Comparison of ENCODE assay signal across 8 cellular contexts in genomic region chr20:23349338-23350006, GRCh38. TPM values are rescaled to one million over a fixed set of nuclear protein-coding genes. Genes with fewer than 3 reads are reported as not detected.
DNase-seq lines count a peak whose midpoint lies in the region; ATAC-seq, FAIRE-seq and TF ChIP-seq lines count a peak whose summit lies in the region.

No MANE protein-coding gene starts in this region.

- TF ChIP-seq POLR2A in A549 (IDR thresholded peaks at IDR 0.05; ENCODE audit: low read length): no peak

- TF ChIP-seq RAD21 in A549 (conservative IDR thresholded peaks at IDR 0.05 in 1 of 2, IDR thresholded peaks at IDR 0.05 in 1 of 2): peak; percentile 30 to 47; a peak in 4 of 5 replicates

- H3K36me3 ChIP-seq in SJSA1: peaks cover 23% of the 10 kb centered on the region
- peaks cover 8% of the 10 kb centered on the region for H3K36me3 ChIP-seq in neuron (ENCODE audit: insufficient read depth, low read length)

- WGBS in A549 (ENCODE audit: missing lambda C conversion rate): 25% methylated on average over 11 of the region's 11 CpGs

- H3K9me3 ChIP-seq in A549 (no peaks in the 10 kb centered on the region), SJSA1 (replicated peaks) (no peaks in the 10 kb centered on the region), neuron (ENCODE audit: low read length) (no peaks in the 10 kb centered on the region)

- POLR2A ChIA-PET in A549 (lab: Yijun Ruan, JAX): interaction anchor here (0.6 to 2.6 kb wide), 27 partner anchors 9 to 1015 kb away, joined by 3 to 92 read pairs (median 4); partner anchors contain the start of genes GZF1, NAPB and THBD

- DNase-seq in A549 (ENCODE audit: low read depth in 1 of 2, low spot score in 1 of 2): peak in 1 of 2 experiments; percentile 68
- DNase-seq in SJSA1 (ENCODE audit: low read depth in 1 of 2, low spot score in 2 of 2): no peak
- no peak for DNase-seq in epithelial cell of proximal tubule (ENCODE audit: low read depth)
- no peak for DNase-seq in foreskin melanocyte

- peak overlapping the region; percentile 94 to 95 for H3K27ac ChIP-seq in A549
- H3K27ac ChIP-seq in SJSA1: peak overlapping the region; percentile 86

- FAIRE-seq in A549 (lab: Jason Lieb, UNC): peak; percentile 56

- TF ChIP-seq CTCF in A549 (IDR thresholded peaks at IDR 0.05) (peak; percentile 68), GM12875 (IDR thresholded peaks at IDR 0.05; ENCODE audit: borderline replicate concordance, insufficient read depth, low read depth, low read length) (0 out of 2 replicates have a peak, but pooled peaks have one; percentile 28), epithelial cell of proximal tubule (conservative IDR thresholded peaks at IDR 0.05; ENCODE audit: low read depth, low read length) (peak; percentile 45)

- no peak for TF ChIP-seq EP300 in A549 (IDR thresholded peaks at IDR 0.05)

- ATAC-seq in A549: peak; percentile 2 to 4; a peak in 4 of 6 replicates
- ATAC-seq in HG03025 (IDR thresholded peaks at IDR 0.05; ENCODE audit: low FRiP score, unreplicated experiment): peak; percentile 0
- ATAC-seq in HG03565 (IDR thresholded peaks at IDR 0.05; ENCODE audit: unreplicated experiment): no peak

- no peaks in the 10 kb centered on the region for H3K27me3 ChIP-seq in SJSA1 (replicated peaks)
- H3K27me3 ChIP-seq in neuron (ENCODE audit: insufficient read depth, low read length): no peaks in the 10 kb centered on the region

- CTCF ChIA-PET in A549 (lab: Yijun Ruan, JAX): interaction anchor here (0.6 to 3.3 kb wide), 17 partner anchors 9 to 1035 kb away, joined by 3 to 36 read pairs (median 5); partner anchors contain the start of genes GZF1 and NAPB

- H3K4me3 ChIP-seq in A549: peak overlapping the region; percentile 81
- peak overlapping the region; percentile 53 for H3K4me3 ChIP-seq in GM12875 (ENCODE audit: low read depth, low read length)
- H3K4me3 ChIP-seq in SJSA1: peak overlapping the region; percentile 82
- H3K4me3 ChIP-seq in epithelial cell of proximal tubule (ENCODE audit: low read depth, low read length): peak overlapping the region; percentile 76
- peak overlapping the region; percentile 85 for H3K4me3 ChIP-seq in neuron (ENCODE audit: low read length)

- peak overlapping the region; percentile 89 for H3K4me2 ChIP-seq in A549

- H2AFZ ChIP-seq in neuron (ENCODE audit: low read depth, low read length): peak overlapping the region; percentile 54

- H3K4me1 ChIP-seq in A549 (peaks cover 21% of the 10 kb centered on the region), SJSA1 (replicated peaks) (peaks cover 14% of the 10 kb centered on the region), neuron (ENCODE audit: insufficient read depth, low read length) (peaks cover 16% of the 10 kb centered on the region)

TF ChIP-seq in A549, 52 proteins besides CTCF, POLR2A, EP300 and RAD21:
- TF ChIP-seq FOSB (CRISPR knock-in tag; IDR thresholded peaks at IDR 0.05) (0 out of 2 replicates have a peak, but pooled peaks have one; percentile 42), MAX (IDR thresholded peaks at IDR 0.05) (no peak), CHD2 (IDR thresholded peaks at IDR 0.05; ENCODE audit: low read length, partially characterized antibody) (no peak), HEYL (CRISPR knock-in tag; IDR thresholded peaks at IDR 0.05) (no peak), EHF (CRISPR knock-in tag; IDR thresholded peaks at IDR 0.05) (no peak), ZNF302 (CRISPR knock-in tag; IDR thresholded peaks at IDR 0.05) (no peak), GATA3 (IDR thresholded peaks at IDR 0.05; ENCODE audit: borderline replicate concordance) (no peak), NPAS2 (CRISPR knock-in tag; IDR thresholded peaks at IDR 0.05; ENCODE audit: borderline replicate concordance) (no peak), BHLHE40 (IDR thresholded peaks at IDR 0.05; ENCODE audit: low read depth, low read length) (no peak), JUNB (IDR thresholded peaks at IDR 0.05) (no peak), POLR2AphosphoS2 (conservative IDR thresholded peaks at IDR 0.05; ENCODE audit: low read length) (no peak), SREBF2 (IDR thresholded peaks at IDR 0.05) (no peak), TFCP2L1 (CRISPR knock-in tag; IDR thresholded peaks at IDR 0.05) (0 out of 2 replicates have a peak, but pooled peaks have one; percentile 59), USF2 (IDR thresholded peaks at IDR 0.05) (no peak), RNF2 (IDR thresholded peaks at IDR 0.05; ENCODE audit: borderline replicate concordance, low read depth) (no peak), SMC3 (IDR thresholded peaks at IDR 0.05) (peak; percentile 47; the same call in 2 of the 3 replicates), KDM1A (IDR thresholded peaks at IDR 0.05; ENCODE audit: low read depth) (no peak), E2F6 (IDR thresholded peaks at IDR 0.05; ENCODE audit: borderline replicate concordance, low read depth) (no peak), TP53 (CRISPR knock-in tag; IDR thresholded peaks at IDR 0.05) (no peak), NFE2L2 (conservative IDR thresholded peaks at IDR 0.05; ENCODE audit: low read length) (no peak), HOXB5 (CRISPR knock-in tag; IDR thresholded peaks at IDR 0.05) (no peak), HOXA7 (CRISPR knock-in tag; IDR thresholded peaks at IDR 0.05) (no peak), MAFK (IDR thresholded peaks at IDR 0.05; ENCODE audit: partially characterized antibody) (no peak)
TF ChIP-seq in A549: peak in this region for 3.

RNA-seq across cellular contexts. Expression of gene NXT1, which starts 1.1 kb away (rescaled TPM):
- polyA plus RNA-seq in A549 (2011; rRNA removed) (68.2 and 71.8 TPM in 2 replicates), A549 (2017; fragmentation: RNase III; extraction: RNeasy Plus Mini Kit Qiagen cat#74134 plus additional on column Dnase treatment) (44.3 to 45.5 TPM (median 45.1 TPM) in 3 replicates)
- 97.1 and 104 TPM in 2 replicates for polyA plus RNA-seq in A549 (2012; cell fraction: cytosol; rRNA removed)
- polyA plus RNA-seq in A549 (2012; cell fraction: nucleus; rRNA removed): 59.9 and 65.3 TPM in 2 replicates
- 42.8 and 48.1 TPM in 2 replicates for polyA minus RNA-seq in A549 (2011; rRNA and poly(A)+ RNA removed)
- total RNA-seq in SJSA1 (2014; rRNA removed; shearing (Covaris generic)): 76.0 and 82.5 TPM in 2 replicates
- 47.0 and 84.6 TPM in 2 replicates for total RNA-seq in epithelial cell of proximal tubule

RNA-seq across cellular contexts. Expression of gene GZF1, which starts 12.5 kb away (rescaled TPM):
- polyA plus RNA-seq in A549 (2011; rRNA removed) (24.7 and 33.4 TPM in 2 replicates), A549 (2017; fragmentation: RNase III; extraction: RNeasy Plus Mini Kit Qiagen cat#74134 plus additional on column Dnase treatment) (13.2 to 16.1 TPM (median 15.6 TPM) in 3 replicates)
- polyA plus RNA-seq in A549 (2012; cell fraction: cytosol; rRNA removed): 31.3 and 34.5 TPM in 2 replicates
- polyA plus RNA-seq in A549 (2012; cell fraction: nucleus; rRNA removed): 37.6 and 68.6 TPM in 2 replicates
- 69.4 and 96.5 TPM in 2 replicates for polyA minus RNA-seq in A549 (2011; rRNA and poly(A)+ RNA removed)
- total RNA-seq in SJSA1 (2014; rRNA removed; shearing (Covaris generic)): 19.4 and 22.0 TPM in 2 replicates
- total RNA-seq in epithelial cell of proximal tubule: 9.5 and 10.3 TPM in 2 replicates
